13 cellular contexts compared by ENCODE assay signal in the genomic region with DNA sequence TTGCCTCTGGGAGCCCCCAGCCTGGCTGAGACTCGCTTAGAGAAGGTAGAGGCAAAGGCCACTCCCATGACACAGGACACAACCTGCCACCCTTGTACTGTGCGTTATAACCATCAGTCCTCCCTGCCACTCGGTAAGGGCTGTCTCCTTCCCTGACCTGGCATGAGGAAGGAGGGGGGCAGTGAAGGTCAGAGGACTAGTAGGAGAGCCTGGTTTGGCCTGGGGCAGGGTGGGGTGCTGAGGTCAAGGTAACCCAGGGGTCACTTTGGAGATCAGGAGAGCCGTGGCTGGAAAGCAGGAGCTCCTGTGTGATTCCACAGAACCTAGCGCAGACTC. TPM values are rescaled to one million over a fixed set of nuclear protein-coding genes. Genes with fewer than 3 reads are reported as not detected.
DNase-seq lines count a peak whose midpoint lies in the region; FAIRE-seq and TF ChIP-seq lines count a peak whose summit lies in the region.
"Had no signal": no experiment of that assay in that cellular context is flagged by ENCODE, and none has a peak within 500 bp of the region (broad histone marks: within the 10 kb centered on the region; RNA-seq: fewer than 3 reads in every experiment).

No MANE protein-coding gene starts in this region.

- H3K4me1 ChIP-seq in left ventricle myocardium inferior (peaks cover 47% of the 10 kb centered on the region), rectal smooth muscle tissue (ENCODE audit: control insufficient read depth, insufficient read depth, low read length) (peaks cover 7% of the 10 kb centered on the region)

- H3K4me3 ChIP-seq in BJ (ENCODE audit: low read depth, low read length) (peak overlapping the region; percentile 82), left ventricle myocardium inferior (peak overlapping the region; percentile 100), rectal smooth muscle tissue (ENCODE audit: low read length) (no peak overlapping the region)

- intact Hi-C loops in left ventricle myocardium inferior (cut with micrococcal nuclease): no loop called here

- TF ChIP-seq CTCF in BJ (IDR thresholded peaks at IDR 0.05; ENCODE audit: insufficient read depth, low read depth, low read length): no peak
- no peak for TF ChIP-seq CTCF in VCaP (conservative IDR thresholded peaks at IDR 0.05)
- no peak for TF ChIP-seq CTCF in left ventricle myocardium inferior (IDR thresholded peaks at IDR 0.05; ENCODE audit: borderline replicate concordance)
- no peak for TF ChIP-seq CTCF in D721Med (IDR thresholded peaks at IDR 0.05; ENCODE audit: insufficient read depth, missing control alignments)

- CTCF ChIA-PET in BJ (lab: Yijun Ruan, JAX): interaction anchor here (0.7 kb wide), 1 partner anchor 11 kb away, joined by 3 read pairs; no protein-coding TSS in a partner anchor

- H3K27ac ChIP-seq in VCaP (peak overlapping the region; percentile 100), left ventricle myocardium inferior (replicated peaks) (peak overlapping the region; percentile 100), rectal smooth muscle tissue (ENCODE audit: low read depth, low read length) (peak overlapping the region; percentile 99)

- H3K36me3 ChIP-seq in BJ (ENCODE audit: control insufficient read depth, insufficient read depth, low read length) (peaks cover 13% of the 10 kb centered on the region), left ventricle myocardium inferior (peaks cover 5% of the 10 kb centered on the region), rectal smooth muscle tissue (ENCODE audit: control insufficient read depth, insufficient read depth, low read length) (peaks cover 2% of the 10 kb centered on the region)

- FAIRE-seq in D721Med (lab: Jason Lieb, UNC): no peak

- H3K27me3 ChIP-seq in BJ (ENCODE audit: control insufficient read depth, insufficient read depth, low read length) (no peaks in the 10 kb centered on the region), left ventricle myocardium inferior (ENCODE audit: low read depth) (no peaks in the 10 kb centered on the region), rectal smooth muscle tissue (ENCODE audit: control insufficient read depth, insufficient read depth, low read length) (no peaks in the 10 kb centered on the region)

- POLR2A ChIA-PET in BJ (lab: Charles Lee): no interaction called here

- H3K9ac ChIP-seq in rectal smooth muscle tissue (ENCODE audit: low read length): no peak overlapping the region

- peaks cover 7% of the 10 kb centered on the region for H3K9me3 ChIP-seq in left ventricle myocardium inferior (replicated peaks)

- DNase-seq in BJ (ENCODE audit: low read depth): no peak
- DNase-seq in left ventricle myocardium inferior: no peak
- DNase-seq in RKO (ENCODE audit: low spot score): no peak
- no peak for DNase-seq in NCI-H524 treated with DMSO at 0.1 percent for 48 hours (lab: John Stamatoyannopoulos, UW)
- DNase-seq in D721Med (ENCODE audit: insufficient read length, low spot score): no peak
- DNase-seq in activated CD4-positive, CD25-positive, alpha-beta regulatory T cell treated with anti-CD3 and anti-CD28 coated beads, Interleukin-2, amount 50 U/mL, for 72 hours: no peak
- DNase-seq: activated CD8-positive, alpha-beta T cell treated with anti-CD3 and anti-CD28 coated beads for 36 hours; activated naive CD4-positive, alpha-beta T cell treated with anti-CD3 and anti-CD28 coated beads, Interleukin-2, amount 50 U/mL, for 16 hours; AML-193; GDM1; NCI-H2029 had no signal

RNA-seq across cellular contexts. Expression of gene TNRC18, which starts 6.9 kb away (rescaled TPM):
- 18.1 and 20.1 TPM in 2 replicates for polyA plus RNA-seq in BJ (2011; rRNA removed)
- polyA minus RNA-seq in BJ (2011; rRNA and poly(A)+ RNA removed): 33.3 and 39.5 TPM in 2 replicates
- 27.7 TPM for total RNA-seq in left ventricle myocardium inferior
